Comparison of ENCODE assay signal across 24 cellular contexts in the genomic region with DNA sequence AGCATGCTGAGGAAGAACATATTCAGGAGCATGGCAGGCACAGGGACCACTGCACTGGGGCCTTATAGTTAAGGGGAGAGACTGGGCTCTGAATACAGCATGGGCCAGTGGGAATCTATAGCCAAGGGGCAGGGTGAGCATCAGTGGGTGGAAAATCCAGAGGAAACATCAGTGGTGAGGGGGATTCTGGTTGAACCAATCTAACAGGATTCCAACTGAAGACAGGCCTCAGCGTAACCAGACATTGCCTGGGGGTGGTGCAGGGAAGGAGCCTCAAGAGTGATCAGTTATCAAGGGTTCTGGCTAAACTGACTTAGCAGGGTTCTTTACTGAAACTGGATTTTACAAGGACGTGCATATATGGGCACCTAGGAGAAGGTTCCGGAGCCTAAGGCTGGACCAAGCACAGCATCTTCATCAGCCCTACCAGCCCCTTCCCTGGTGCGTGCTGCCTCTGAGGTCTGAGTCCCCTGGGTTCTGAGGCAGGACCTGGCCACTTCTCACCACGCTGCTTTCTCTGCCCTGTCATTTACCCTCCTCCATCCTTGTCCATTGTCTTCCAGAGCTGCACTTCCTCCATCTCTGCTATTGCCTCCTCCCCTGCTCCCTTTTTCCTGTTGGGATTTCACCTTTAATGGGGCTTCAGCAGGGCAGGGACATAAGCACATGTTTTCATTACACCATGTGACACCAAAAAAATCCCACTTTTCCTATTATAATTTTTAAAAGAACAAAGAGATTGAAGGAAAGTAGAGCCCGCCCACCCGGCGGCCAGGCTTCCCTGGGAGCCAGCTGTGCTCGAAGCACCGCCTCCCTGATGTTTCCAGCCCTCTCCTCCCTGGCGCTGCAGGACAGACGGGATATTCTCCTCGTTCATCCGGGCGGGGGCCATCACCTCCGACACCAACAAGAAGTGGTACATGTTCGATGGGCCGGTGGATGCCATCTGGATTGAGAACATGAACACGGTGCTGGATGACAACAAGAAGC. TPM values are rescaled to one million over a fixed set of nuclear protein-coding genes. Genes with fewer than 3 reads are reported as not detected.
DNase-seq lines count a peak whose midpoint lies in the region; ATAC-seq, FAIRE-seq and TF ChIP-seq lines count a peak whose summit lies in the region.
"Had no signal": no experiment of that assay in that cellular context is flagged by ENCODE, and none has a peak within 500 bp of the region (broad histone marks: within the 10 kb centered on the region; RNA-seq: fewer than 3 reads in every experiment).

No MANE protein-coding gene starts in this region.

- H3K9me3 Mint-ChIP-seq in stimulated activated memory B cell treated with anti-CD40 and anti-IgM and Interleukin-4, amounts not matched to agents 10 μg/mL and 1 μg/mL and 100 μg/mL, for 72 hours = no peaks in the 10 kb centered on the region
- H3K9me3 Mint-ChIP-seq in naive thymus-derived CD8-positive, alpha-beta T cell = no peaks in the 10 kb centered on the region
- H3K9me3 Mint-ChIP-seq: CD4-positive, alpha-beta T cell; IgD-negative memory B cell; stimulated activated naive CD8-positive, alpha-beta T cell treated with anti-CD3 and anti-CD28 coated beads, Interleukin-15, Interleukin-2, amounts not matched to agents 100 ng/mL and 50 ng/mL, for 24 hours had no signal

- H4K8ac ChIP-seq in neuronal stem cell (ENCODE audit: low read depth, low read length) = peak overlapping the region; percentile 24

- H3K27ac ChIP-seq in neuronal stem cell (replicated peaks; ENCODE audit: low read length) = no peak overlapping the region
- H3K27ac ChIP-seq: esophagus squamous epithelium, heart left ventricle, right lobe of liver, upper lobe of right lung had no signal

- H4K91ac ChIP-seq in neuronal stem cell (ENCODE audit: low read depth, low read length, poor library complexity) = no peak overlapping the region

- no peak overlapping the region for H3K4me2 ChIP-seq in neuronal stem cell (ENCODE audit: insufficient read depth, low read length, poor library complexity, severe bottlenecking)

- no peak overlapping the region for H3K14ac ChIP-seq in neuronal stem cell (ENCODE audit: low read length)

- H2BK12ac ChIP-seq in neuronal stem cell (ENCODE audit: low read length) = peak overlapping the region; percentile 99

- no peaks in the 10 kb centered on the region for H3K9me3 ChIP-seq in neuronal stem cell (replicated peaks in 1 of 2; ENCODE audit: control insufficient read depth in 2 of 2, insufficient read depth in 1 of 2, low read depth in 1 of 2, low read length in 2 of 2)
- H3K9me3 ChIP-seq: esophagus squamous epithelium, heart left ventricle, right lobe of liver, upper lobe of right lung had no signal

- no peak overlapping the region for H3K23ac ChIP-seq in neuronal stem cell (ENCODE audit: low read depth, low read length, poor library complexity)

- H3K4me1 Mint-ChIP-seq in stimulated activated memory B cell treated with anti-CD40 and anti-IgM and Interleukin-4, amounts not matched to agents 10 μg/mL and 1 μg/mL and 100 μg/mL, for 72 hours = peaks cover 14% of the 10 kb centered on the region
- peaks cover 3 to 11% (median 9%) of the 10 kb centered on the region in 4 donors for H3K4me1 Mint-ChIP-seq in naive thymus-derived CD8-positive, alpha-beta T cell

- no peak overlapping the region for H3K4me3 ChIP-seq in H7 (ENCODE audit: insufficient read depth, low read depth, low read length)
- no peak overlapping the region for H3K4me3 ChIP-seq in bronchial epithelial cell (ENCODE audit: low read depth, low read length)
- H3K4me3 ChIP-seq in neuronal stem cell (ENCODE audit: low read length in 2 of 2) = no peak overlapping the region
- H3K4me3 ChIP-seq: esophagus squamous epithelium, heart left ventricle, right lobe of liver, upper lobe of right lung had no signal

- no peak overlapping the region for H3K9ac ChIP-seq in neuronal stem cell (ENCODE audit: low read depth, low read length, poor library complexity)

- H3K4ac ChIP-seq in neuronal stem cell (ENCODE audit: low read length) = no peak overlapping the region

- ATAC-seq in stimulated activated memory B cell treated with anti-CD40 and anti-IgM and Interleukin-4, amounts not matched to agents 10 μg/mL and 1 μg/mL and 100 μg/mL, for 72 hours = no peak
- no peak for ATAC-seq in naive thymus-derived CD8-positive, alpha-beta T cell
- ATAC-seq in HG02973 (IDR thresholded peaks at IDR 0.05; ENCODE audit: unreplicated experiment) = no peak
- ATAC-seq: heart left ventricle, right lobe of liver, upper lobe of right lung had no signal

- peak overlapping the region; percentile 11 for H2AK5ac ChIP-seq in neuronal stem cell (ENCODE audit: low read depth, low read length)

- H3K27me3 Mint-ChIP-seq in stimulated activated memory B cell treated with anti-CD40 and anti-IgM and Interleukin-4, amounts not matched to agents 10 μg/mL and 1 μg/mL and 100 μg/mL, for 72 hours = no peaks in the 10 kb centered on the region
- H3K27me3 Mint-ChIP-seq in naive thymus-derived CD8-positive, alpha-beta T cell = no peaks in the 10 kb centered on the region
- H3K27me3 Mint-ChIP-seq: CD4-positive, alpha-beta T cell; IgD-negative memory B cell; stimulated activated naive CD8-positive, alpha-beta T cell treated with anti-CD3 and anti-CD28 coated beads, Interleukin-15, Interleukin-2, amounts not matched to agents 100 ng/mL and 50 ng/mL, for 24 hours had no signal

- TF ChIP-seq CTCF in bronchial epithelial cell (IDR thresholded peaks at IDR 0.05; ENCODE audit: insufficient read depth, low read length, severe bottlenecking) = no peak

- DNase-seq in H7 (peak; percentile 87), bronchial epithelial cell (ENCODE audit: low read depth) (no peak), hypothalamus (lab: John Stamatoyannopoulos, UW) (peak in 29 of 51 donors; percentile 5 to 72 (median 36)), neuronal stem cell (ENCODE audit: low spot score) (no peak), T-helper 1 cell (no peak)
- DNase-seq in naive thymus-derived CD8-positive, alpha-beta T cell = no peak
- DNase-seq: activated CD4-positive, alpha-beta T cell treated with anti-CD3 and anti-CD28 coated beads for 4 hours; activated CD8-positive, alpha-beta memory T cell treated with anti-CD3 and anti-CD28 coated beads, Interleukin-2, amount 50 U/mL, for 4 hours; activated gamma-delta T cell treated with Interleukin-2 at 50 U/mL for 16 hours; CD4-positive, alpha-beta T cell; cortex of kidney; esophagus squamous epithelium; GOT3; heart left ventricle; kidney; NCI-H187; right lobe of liver; upper lobe of right lung had no signal

- H3K36me3 Mint-ChIP-seq in stimulated activated memory B cell treated with anti-CD40 and anti-IgM and Interleukin-4, amounts not matched to agents 10 μg/mL and 1 μg/mL and 100 μg/mL, for 72 hours = peaks cover 35% of the 10 kb centered on the region
- peaks cover 0 to 41% (median 4%) of the 10 kb centered on the region in 3 donors for H3K36me3 Mint-ChIP-seq in naive thymus-derived CD8-positive, alpha-beta T cell

- H2BK15ac ChIP-seq in neuronal stem cell (ENCODE audit: low read length) = peak overlapping the region; percentile 76

- H3K27me3 ChIP-seq in H7 (ENCODE audit: control insufficient read depth, insufficient read depth, low read length) (no peaks in the 10 kb centered on the region; the same call in 1 of the 2 replicates), bronchial epithelial cell (ENCODE audit: control insufficient read depth, insufficient read depth, low read length) (peaks cover 9% of the 10 kb centered on the region), neuronal stem cell (ENCODE audit: control insufficient read depth in 3 of 3, insufficient read depth in 3 of 3, low read depth in 1 of 3, low read length in 3 of 3) (peaks cover 0 to 2% (median 0%) of the 10 kb centered on the region in 3 experiments)
- H3K27me3 ChIP-seq: esophagus squamous epithelium, heart left ventricle, right lobe of liver, upper lobe of right lung had no signal

- no peak overlapping the region for H2BK120ac ChIP-seq in neuronal stem cell (ENCODE audit: low read depth, low read length)

- H3K18ac ChIP-seq in neuronal stem cell (ENCODE audit: low read length) = peak overlapping the region; percentile 29

- H3K4me1 ChIP-seq in neuronal stem cell (ENCODE audit: control insufficient read depth in 2 of 2, insufficient read depth in 1 of 2, low read depth in 1 of 2, low read length in 2 of 2) = peaks cover 3 to 9% of the 10 kb centered on the region in 2 donors
- H3K4me1 ChIP-seq: esophagus squamous epithelium, right lobe of liver, upper lobe of right lung had no signal

- H2BK5ac ChIP-seq in neuronal stem cell (ENCODE audit: low read length) = peak overlapping the region; percentile 44

- no peak overlapping the region for H3K27ac Mint-ChIP-seq in stimulated activated memory B cell treated with anti-CD40 and anti-IgM and Interleukin-4, amounts not matched to agents 10 μg/mL and 1 μg/mL and 100 μg/mL, for 72 hours
- peak overlapping the region in 2 of 10 donors; percentile 44 to 57 for H3K27ac Mint-ChIP-seq in naive thymus-derived CD8-positive, alpha-beta T cell
- H3K27ac Mint-ChIP-seq: CD4-positive, alpha-beta T cell; stimulated activated naive CD8-positive, alpha-beta T cell treated with anti-CD3 and anti-CD28 coated beads, Interleukin-15, Interleukin-2, amounts not matched to agents 100 ng/mL and 50 ng/mL, for 24 hours had no signal

- H3K79me1 ChIP-seq in neuronal stem cell (ENCODE audit: low read depth, low read length) = no peaks in the 10 kb centered on the region

- H2AFZ ChIP-seq in neuronal stem cell (ENCODE audit: low read length) = peak overlapping the region; percentile 66

- H3K36me3 ChIP-seq in H7 (replicated peaks; ENCODE audit: control insufficient read depth, insufficient read depth, low read length) = no peaks in the 10 kb centered on the region
- no peaks in the 10 kb centered on the region for H3K36me3 ChIP-seq in bronchial epithelial cell (ENCODE audit: control insufficient read depth, insufficient read depth, low read length)
- H3K36me3 ChIP-seq in neuronal stem cell (replicated peaks in 1 of 2; ENCODE audit: control insufficient read depth in 2 of 2, insufficient read depth in 2 of 2, low read length in 2 of 2) = no peaks in the 10 kb centered on the region

- peak; percentile 13 for FAIRE-seq in bronchial epithelial cell (lab: Jason Lieb, UNC)
- FAIRE-seq: GM18507, kidney, TTC549 had no signal

- POLR2A ChIA-PET in naive thymus-derived CD8-positive, alpha-beta T cell (lab: Charles Lee) = interaction anchor here (0.7 kb wide), 1 partner anchor 763 kb away, joined by 4 read pairs; no protein-coding TSS in a partner anchor

- WGBS in neuronal stem cell (ENCODE audit: extremely low coverage in 2 of 2, insufficient read length in 2 of 2, insufficient replicate concordance in 1 of 2), 2 donors = no CpG with 5 or more reads among the region's 19 CpGs

- H3K4me3 Mint-ChIP-seq in stimulated activated memory B cell treated with anti-CD40 and anti-IgM and Interleukin-4, amounts not matched to agents 10 μg/mL and 1 μg/mL and 100 μg/mL, for 72 hours = no peak overlapping the region
- no peak overlapping the region for H3K4me3 Mint-ChIP-seq in naive thymus-derived CD8-positive, alpha-beta T cell
- H3K4me3 Mint-ChIP-seq: CD4-positive, alpha-beta T cell; stimulated activated naive CD8-positive, alpha-beta T cell treated with anti-CD3 and anti-CD28 coated beads, Interleukin-15, Interleukin-2, amounts not matched to agents 100 ng/mL and 50 ng/mL, for 24 hours had no signal

RNA-seq across cellular contexts. Expression of gene BAP1, which starts 41.6 kb away (rescaled TPM):
- total RNA-seq in H7 (2014; rRNA removed; shearing (Covaris generic)) = 128 and 145 TPM in 2 replicates
- total RNA-seq in bronchial epithelial cell = 54.2 and 70.0 TPM in 2 replicates
- polyA plus RNA-seq in neuronal stem cell (2013, experiment 1 of 2) = 52.3 TPM
- polyA plus RNA-seq in neuronal stem cell (2013, experiment 2 of 2) = 51.8 TPM
- 100 to 1,000 TPM; 105 to 106 TPM for total RNA-seq in naive thymus-derived CD8-positive, alpha-beta T cell
- 10 to 100 TPM; 15.8 to 22.6 (median 16.9) TPM for polyA plus RNA-seq in naive thymus-derived CD8-positive, alpha-beta T cell

RNA-seq across cellular contexts. Expression of gene PHF7, which starts 42.3 kb away (rescaled TPM):
- total RNA-seq in H7 (2014; rRNA removed; shearing (Covaris generic)) = 16.5 and 25.2 TPM in 2 replicates
- 5.3 and 9.0 TPM in 2 replicates for total RNA-seq in bronchial epithelial cell
- polyA plus RNA-seq in neuronal stem cell (2013, experiment 1 of 2) = 23.3 TPM
- 25.3 TPM for polyA plus RNA-seq in neuronal stem cell (2013, experiment 2 of 2)
- 10 to 100 TPM; 14.2 to 18.1 TPM for total RNA-seq in naive thymus-derived CD8-positive, alpha-beta T cell
- 1 to 10 TPM; 7.1 to 9.5 (median 7.7) TPM for polyA plus RNA-seq in naive thymus-derived CD8-positive, alpha-beta T cell

RNA-seq across cellular contexts. Expression of gene DNAH1, which starts 52.1 kb away (rescaled TPM):
- total RNA-seq in H7 (2014; rRNA removed; shearing (Covaris generic)) = 0.48 and 2.0 TPM in 2 replicates
- 0.79 and 1.2 TPM in 2 replicates for total RNA-seq in bronchial epithelial cell
- 1.3 TPM for polyA plus RNA-seq in neuronal stem cell (2013, experiment 1 of 2)
- polyA plus RNA-seq in neuronal stem cell (2013, experiment 2 of 2) = 1.3 TPM
- 10 to 100 TPM; 39.4 to 41.4 TPM for total RNA-seq in naive thymus-derived CD8-positive, alpha-beta T cell
- polyA plus RNA-seq in naive thymus-derived CD8-positive, alpha-beta T cell = 1 to 10 TPM in 2 of 3 donors, under 1 TPM in 1; 0.21 to 1.3 (median 1.1) TPM

Comparison
In these comparisons a context has a peak if more than half of its experiments do, and no peak if none do; other contexts are left out.
1. DNase-seq: peak in H7 (single experiment) and hypothalamus (29 of 51); none in bronchial epithelial cell (single experiment), neuronal stem cell (single experiment), naive thymus-derived CD8-positive, alpha-beta T cell (0 of 10) and T-helper 1 cell (0 of 5).
2. RNA of gene DNAH1, which starts 52.1 kb away (total RNA-seq): 39.4 to 41.4 TPM in naive thymus-derived CD8-positive, alpha-beta T cell; 0.79 to 1.2 TPM in bronchial epithelial cell and 0.48 to 2.0 TPM in H7; every median in the first group is over 10 times any median in the second.